Comparison of ENCODE assay signal across 2 cellular contexts in genomic region chr5:139738777-139739611, GRCh38.
TF ChIP-seq lines count a peak whose summit lies in the region.

No MANE protein-coding gene starts in this region.

TF ChIP-seq in K562, 482 proteins besides CTCF, POLR2A, EP300 and RAD21:
- TF ChIP-seq ZNF121 (CRISPR knock-in tag; conservative IDR thresholded peaks at IDR 0.05), result no peak
- TF ChIP-seq TFAP4 (CRISPR knock-in tag; IDR thresholded peaks at IDR 0.05; ENCODE audit: borderline replicate concordance), result 0 out of 2 replicates have a peak, but pooled peaks have one; percentile 38

TF ChIP-seq in HepG2, 621 proteins besides CTCF, POLR2A, EP300 and RAD21 (continues in another document):
- peak; percentile 66; the same call in 1 of the 2 replicates for TF ChIP-seq TARDBP (CRISPR knock-in tag; IDR thresholded peaks at IDR 0.05)
- peak; percentile 34; the same call in 1 of the 2 replicates for TF ChIP-seq HOXA3 (CRISPR knock-in tag; IDR thresholded peaks at IDR 0.05)
- TF ChIP-seq ZGPAT (CRISPR knock-in tag; IDR thresholded peaks at IDR 0.05), result peak; percentile 24; the same call in 1 of the 2 replicates
- 0 out of 2 replicates have a peak, but pooled peaks have one; percentile 28 for TF ChIP-seq KAT8 (CRISPR knock-in tag; IDR thresholded peaks at IDR 0.05)
- TF ChIP-seq TBX2 (CRISPR knock-in tag; IDR thresholded peaks at IDR 0.05; ENCODE audit: borderline replicate concordance), result peak; percentile 80
- TF ChIP-seq STAG1 (CRISPR knock-in tag; IDR thresholded peaks at IDR 0.05), result no peak
- peak; percentile 78; the same call in 1 of the 2 replicates for TF ChIP-seq HNRNPL (IDR thresholded peaks at IDR 0.05; ENCODE audit: low read depth, low read length)
- TF ChIP-seq ZNF230 (CRISPR knock-in tag; IDR thresholded peaks at IDR 0.05), result no peak
- no peak for TF ChIP-seq SOX13 (IDR thresholded peaks at IDR 0.05)
- peak in 1 of 2 experiments; percentile 26; a peak in 1 of 4 replicates for TF ChIP-seq SOX13 (CRISPR knock-in tag; conservative IDR thresholded peaks at IDR 0.05 in 1 of 2, IDR thresholded peaks at IDR 0.05 in 1 of 2)
- TF ChIP-seq TAF1 (CRISPR knock-in tag; IDR thresholded peaks at IDR 0.05), result peak; percentile 20; the same call in 1 of the 2 replicates
- TF ChIP-seq PATZ1 (CRISPR knock-in tag; IDR thresholded peaks at IDR 0.05), result peak; percentile 31; the same call in 1 of the 2 replicates
- peak; percentile 32; the same call in 1 of the 2 replicates for TF ChIP-seq SOX5 (CRISPR knock-in tag; IDR thresholded peaks at IDR 0.05; ENCODE audit: borderline replicate concordance)
- TF ChIP-seq ZMYM4 (CRISPR knock-in tag; IDR thresholded peaks at IDR 0.05), result peak; percentile 37; the same call in 1 of the 2 replicates
- peak; percentile 83 for TF ChIP-seq FOXP4 (CRISPR knock-in tag; IDR thresholded peaks at IDR 0.05)
- peak; percentile 77 for TF ChIP-seq ZNF687 (CRISPR knock-in tag; IDR thresholded peaks at IDR 0.05)
- TF ChIP-seq SRSF9 (IDR thresholded peaks at IDR 0.05; ENCODE audit: borderline replicate concordance, insufficient read depth, low read depth, low read length, poor library complexity, severe bottlenecking), result no peak
- peak; percentile 44; the same call in 1 of the 2 replicates for TF ChIP-seq ZBTB8A (CRISPR knock-in tag; IDR thresholded peaks at IDR 0.05; ENCODE audit: borderline replicate concordance, low read depth)
- TF ChIP-seq SUZ12 (IDR thresholded peaks at IDR 0.05; ENCODE audit: low read depth, low read length), result no peak
- no peak for TF ChIP-seq ZNF614 (CRISPR knock-in tag; IDR thresholded peaks at IDR 0.05; ENCODE audit: borderline replicate concordance)
- no peak for TF ChIP-seq ZNF24 (IDR thresholded peaks at IDR 0.05)
- peak; percentile 52 for TF ChIP-seq ZNF781 (CRISPR knock-in tag; IDR thresholded peaks at IDR 0.05; ENCODE audit: borderline replicate concordance, not compliant biosample characterization)
- peak; percentile 48; the same call in 1 of the 2 replicates for TF ChIP-seq PAXIP1 (CRISPR knock-in tag; conservative IDR thresholded peaks at IDR 0.05)
- no peak for TF ChIP-seq TMF1 (CRISPR knock-in tag; IDR thresholded peaks at IDR 0.05; ENCODE audit: low read depth)
- peak; percentile 45; the same call in 1 of the 2 replicates for TF ChIP-seq THRA (CRISPR knock-in tag; IDR thresholded peaks at IDR 0.05; ENCODE audit: borderline replicate concordance)
- TF ChIP-seq LCORL (IDR thresholded peaks at IDR 0.05), result no peak
- TF ChIP-seq LCORL (CRISPR knock-in tag; IDR thresholded peaks at IDR 0.05), result 0 out of 2 replicates have a peak, but pooled peaks have one; percentile 39
- peak; percentile 53; the same call in 1 of the 2 replicates for TF ChIP-seq ZBTB20 (CRISPR knock-in tag; IDR thresholded peaks at IDR 0.05; ENCODE audit: borderline replicate concordance, low read depth)
- TF ChIP-seq ZNF143 (CRISPR knock-in tag; IDR thresholded peaks at IDR 0.05), result peak; percentile 79
- no peak for TF ChIP-seq MAFG (CRISPR knock-in tag; IDR thresholded peaks at IDR 0.05)
- TF ChIP-seq ARNTL (CRISPR knock-in tag; IDR thresholded peaks at IDR 0.05), result 0 out of 2 replicates have a peak, but pooled peaks have one; percentile 23
- peak; percentile 86 for TF ChIP-seq ZBTB4 (CRISPR knock-in tag; IDR thresholded peaks at IDR 0.05; ENCODE audit: borderline replicate concordance)
- 0 out of 2 replicates have a peak, but pooled peaks have one; percentile 16 for TF ChIP-seq MXD4 (CRISPR knock-in tag; IDR thresholded peaks at IDR 0.05)
- TF ChIP-seq MNT (IDR thresholded peaks at IDR 0.05), result peak; percentile 50; the same call in 1 of the 2 replicates
- TF ChIP-seq MYC (CRISPR knock-in tag; IDR thresholded peaks at IDR 0.05; ENCODE audit: borderline replicate concordance), result 0 out of 2 replicates have a peak, but pooled peaks have one; percentile 39
- no peak; the same call in 1 of the 2 replicates for TF ChIP-seq ZNF546 (CRISPR knock-in tag; conservative IDR thresholded peaks at IDR 0.05)
- TF ChIP-seq MED8 (CRISPR knock-in tag; IDR thresholded peaks at IDR 0.05; ENCODE audit: insufficient replicate concordance), result peak; percentile 32
- TF ChIP-seq GATAD2A (CRISPR knock-in tag; IDR thresholded peaks at IDR 0.05), result peak; percentile 36; the same call in 1 of the 2 replicates
- TF ChIP-seq PHF8 (CRISPR knock-in tag; IDR thresholded peaks at IDR 0.05), result no peak
- no peak for TF ChIP-seq ZNF30 (CRISPR knock-in tag; IDR thresholded peaks at IDR 0.05)
